Comparison of ENCODE assay signal across 21 cellular contexts in genomic region chr3:32404714-32405113, GRCh38. TPM values are rescaled to one million over a fixed set of nuclear protein-coding genes. Genes with fewer than 3 reads are reported as not detected.
DNase-seq lines count a peak whose midpoint lies in the region; ATAC-seq and TF ChIP-seq lines count a peak whose summit lies in the region.
"Had no signal": no experiment of that assay in that cellular context is flagged by ENCODE, and none has a peak within 500 bp of the region (broad histone marks: within the 10 kb centered on the region; RNA-seq: fewer than 3 reads in every experiment).

No MANE protein-coding gene starts in this region.

- H3K27ac Mint-ChIP-seq in activated CD4-positive, alpha-beta T cell treated with anti-CD3 and anti-CD28 coated beads for 36 hours = peak overlapping the region; percentile 55
- peak overlapping the region; percentile 65 to 91 (median 72) for H3K27ac Mint-ChIP-seq in CD4-positive, CD25-positive, alpha-beta regulatory T cell
- H3K27ac Mint-ChIP-seq in T-cell (peak overlapping the region; percentile 46 to 76), glutamatergic neuron (ENCODE audit: unreplicated experiment) (peak overlapping the region; percentile 100)

- POLR2A ChIA-PET in activated CD4-positive, alpha-beta T cell treated with anti-CD3 and anti-CD28 coated beads for 36 hours (lab: Charles Lee) = no interaction called here
- POLR2A ChIA-PET in T-cell (lab: Charles Lee) = no interaction called here

- peaks cover 17% of the 10 kb centered on the region for H3K36me3 ChIP-seq in CD4-positive, CD25-positive, alpha-beta regulatory T cell (ENCODE audit: control insufficient read depth, insufficient read depth, low read length)
- H3K36me3 ChIP-seq: thyroid gland, WERI-Rb-1 had no signal

- no peaks in the 10 kb centered on the region for H3K9me3 ChIP-seq in CD4-positive, CD25-positive, alpha-beta regulatory T cell (ENCODE audit: control insufficient read depth in 2 of 2, low read length in 2 of 2)
- H3K9me3 ChIP-seq: Caco-2, thyroid gland had no signal

- no peaks in the 10 kb centered on the region for H3K9me3 Mint-ChIP-seq in activated CD4-positive, alpha-beta T cell treated with anti-CD3 and anti-CD28 coated beads for 36 hours (ENCODE audit: low read depth)
- H3K9me3 Mint-ChIP-seq in CD4-positive, CD25-positive, alpha-beta regulatory T cell = no peaks in the 10 kb centered on the region
- H3K9me3 Mint-ChIP-seq in T-cell (no peaks in the 10 kb centered on the region), glutamatergic neuron (ENCODE audit: unreplicated experiment) (peaks cover 10% of the 10 kb centered on the region)

- peaks cover 43% of the 10 kb centered on the region for H3K4me1 ChIP-seq in CD4-positive, CD25-positive, alpha-beta regulatory T cell (ENCODE audit: control insufficient read depth, insufficient read depth, low read length, poor library complexity, severe bottlenecking)

- no peak overlapping the region for H3K4me3 Mint-ChIP-seq in activated CD4-positive, alpha-beta T cell treated with anti-CD3 and anti-CD28 coated beads for 36 hours
- peak overlapping the region; percentile 18 to 41 (median 32) for H3K4me3 Mint-ChIP-seq in CD4-positive, CD25-positive, alpha-beta regulatory T cell
- H3K4me3 Mint-ChIP-seq in T-cell = peak overlapping the region in 1 of 3 donors; percentile 3
- no peak overlapping the region for H3K4me3 Mint-ChIP-seq in glutamatergic neuron (ENCODE audit: unreplicated experiment)

- CTCF ChIA-PET in activated CD4-positive, alpha-beta T cell treated with anti-CD3 and anti-CD28 coated beads for 36 hours (lab: Charles Lee) = interaction anchor here (0.6 to 1.2 kb wide), 3 partner anchors 9 to 64 kb away, joined by 3 to 4 read pairs (median 4); no protein-coding TSS in a partner anchor
- CTCF ChIA-PET in T-cell (lab: Charles Lee) = no interaction called here

- no peak for TF ChIP-seq CTCF in glutamatergic neuron (IDR thresholded peaks at IDR 0.05; ENCODE audit: partially characterized antibody, unreplicated experiment)

- intact Hi-C loops in activated CD4-positive, alpha-beta T cell treated with anti-CD3 and anti-CD28 coated beads for 36 hours (cut with DNase I, micrococcal nuclease) = no loop called here

- ATAC-seq in activated CD4-positive, alpha-beta T cell treated with anti-CD3 and anti-CD28 coated beads for 36 hours = no peak
- ATAC-seq in CD4-positive, CD25-positive, alpha-beta regulatory T cell (ENCODE audit: low read depth in 2 of 2) = no peak
- ATAC-seq in T-cell (replicated peaks in 1 of 4) (no peak), HG03108 (IDR thresholded peaks at IDR 0.05; ENCODE audit: unreplicated experiment) (no peak), SK-N-SH treated with all-trans-retinoic acid at 6 μM for 48 hours (no peak)

- H3K4me3 ChIP-seq in CD4-positive, CD25-positive, alpha-beta regulatory T cell (ENCODE audit: low read depth, low read length) = no peak overlapping the region
- H3K4me3 ChIP-seq: GM23248, thyroid gland had no signal

- H3K27ac ChIP-seq in CD4-positive, CD25-positive, alpha-beta regulatory T cell (ENCODE audit: insufficient read depth, low read length, poor library complexity, severe bottlenecking) = no peak overlapping the region
- H3K27ac ChIP-seq: 22Rv1, GM23248, WERI-Rb-1 had no signal

- H3K36me3 Mint-ChIP-seq in activated CD4-positive, alpha-beta T cell treated with anti-CD3 and anti-CD28 coated beads for 36 hours (ENCODE audit: low read depth) = peaks cover 23% of the 10 kb centered on the region
- peaks cover 35% of the 10 kb centered on the region for H3K36me3 Mint-ChIP-seq in CD4-positive, CD25-positive, alpha-beta regulatory T cell
- H3K36me3 Mint-ChIP-seq in T-cell (peaks cover 34% of the 10 kb centered on the region), glutamatergic neuron (ENCODE audit: unreplicated experiment) (no peaks in the 10 kb centered on the region)

- no peak for DNase-seq in activated CD4-positive, alpha-beta T cell treated with anti-CD3 and anti-CD28 coated beads for 36 hours
- DNase-seq in activated CD4-positive, alpha-beta T cell treated with anti-CD3 and anti-CD28 coated beads, Interleukin-2, amount 50 U/mL, for 4 hours = no peak
- DNase-seq in CD4-positive, CD25-positive, alpha-beta regulatory T cell = no peak
- DNase-seq in T-cell (no peak), glutamatergic neuron (no peak), NCI-H748 treated with DMSO at 0.1 percent for 48 hours (lab: John Stamatoyannopoulos, UW) (no peak)
- DNase-seq: activated effector memory CD4-positive, alpha-beta T cell treated with Interleukin-2 at 50 U/mL for 16 hours; Caco-2; GM23248; NCI-H1092 treated with DMSO at 0.1 percent for 48 hours; NCI-H2081 treated with DMSO at 0.1 percent for 48 hours; NCI-H446 treated with DMSO at 0.1 percent for 48 hours; retina; RPMI8226; stimulated activated CD4-positive, alpha-beta T cell treated with anti-CD3 and anti-CD28 coated beads, Interleukin-2, amount 100 ng/mL, for 48 hours; stimulated activated naive CD4-positive, alpha-beta T cell treated with Interleukin-2 at 50 U/mL for 16 hours; thyroid gland; WERI-Rb-1 had no signal

- peaks cover 71% of the 10 kb centered on the region for H3K4me1 Mint-ChIP-seq in activated CD4-positive, alpha-beta T cell treated with anti-CD3 and anti-CD28 coated beads for 36 hours
- H3K4me1 Mint-ChIP-seq in CD4-positive, CD25-positive, alpha-beta regulatory T cell = peaks cover 39 to 86% (median 66%) of the 10 kb centered on the region in 4 donors
- H3K4me1 Mint-ChIP-seq in T-cell (peaks cover 81 to 85% (median 82%) of the 10 kb centered on the region in 3 donors), glutamatergic neuron (ENCODE audit: low read depth, unreplicated experiment) (peaks cover 43% of the 10 kb centered on the region)

- no peaks in the 10 kb centered on the region for H3K27me3 Mint-ChIP-seq in activated CD4-positive, alpha-beta T cell treated with anti-CD3 and anti-CD28 coated beads for 36 hours
- no peaks in the 10 kb centered on the region for H3K27me3 Mint-ChIP-seq in CD4-positive, CD25-positive, alpha-beta regulatory T cell
- H3K27me3 Mint-ChIP-seq in T-cell (no peaks in the 10 kb centered on the region), glutamatergic neuron (ENCODE audit: unreplicated experiment) (peaks cover 12% of the 10 kb centered on the region)

- H3K27me3 ChIP-seq in CD4-positive, CD25-positive, alpha-beta regulatory T cell (ENCODE audit: control insufficient read depth, insufficient read depth, low read length) = no peaks in the 10 kb centered on the region
- H3K27me3 ChIP-seq: thyroid gland had no signal

TF ChIP-seq in SK-N-SH treated with all-trans-retinoic acid at 6 μM for 48 hours, 23 proteins besides CTCF, POLR2A, EP300 and RAD21 (continues in another document):
- TF ChIP-seq ESRRG (CRISPR knock-in tag; IDR thresholded peaks at IDR 0.05) (no peak), ZNF565 (CRISPR knock-in tag; conservative IDR thresholded peaks at IDR 0.05; ENCODE audit: low read depth) (no peak), ZFP30 (CRISPR knock-in tag; IDR thresholded peaks at IDR 0.05) (no peak), TCF4 (CRISPR knock-in tag; IDR thresholded peaks at IDR 0.05; ENCODE audit: borderline replicate concordance) (no peak), CREB5 (CRISPR knock-in tag; IDR thresholded peaks at IDR 0.05; ENCODE audit: low read depth) (no peak), OSR1 (CRISPR knock-in tag; IDR thresholded peaks at IDR 0.05) (no peak), ZC3H10 (CRISPR knock-in tag; IDR thresholded peaks at IDR 0.05) (no peak), ZNF8 (CRISPR knock-in tag; IDR thresholded peaks at IDR 0.05) (no peak), ISL1 (CRISPR knock-in tag; IDR thresholded peaks at IDR 0.05) (no peak)
- TF ChIP-seq, protein P1, sequence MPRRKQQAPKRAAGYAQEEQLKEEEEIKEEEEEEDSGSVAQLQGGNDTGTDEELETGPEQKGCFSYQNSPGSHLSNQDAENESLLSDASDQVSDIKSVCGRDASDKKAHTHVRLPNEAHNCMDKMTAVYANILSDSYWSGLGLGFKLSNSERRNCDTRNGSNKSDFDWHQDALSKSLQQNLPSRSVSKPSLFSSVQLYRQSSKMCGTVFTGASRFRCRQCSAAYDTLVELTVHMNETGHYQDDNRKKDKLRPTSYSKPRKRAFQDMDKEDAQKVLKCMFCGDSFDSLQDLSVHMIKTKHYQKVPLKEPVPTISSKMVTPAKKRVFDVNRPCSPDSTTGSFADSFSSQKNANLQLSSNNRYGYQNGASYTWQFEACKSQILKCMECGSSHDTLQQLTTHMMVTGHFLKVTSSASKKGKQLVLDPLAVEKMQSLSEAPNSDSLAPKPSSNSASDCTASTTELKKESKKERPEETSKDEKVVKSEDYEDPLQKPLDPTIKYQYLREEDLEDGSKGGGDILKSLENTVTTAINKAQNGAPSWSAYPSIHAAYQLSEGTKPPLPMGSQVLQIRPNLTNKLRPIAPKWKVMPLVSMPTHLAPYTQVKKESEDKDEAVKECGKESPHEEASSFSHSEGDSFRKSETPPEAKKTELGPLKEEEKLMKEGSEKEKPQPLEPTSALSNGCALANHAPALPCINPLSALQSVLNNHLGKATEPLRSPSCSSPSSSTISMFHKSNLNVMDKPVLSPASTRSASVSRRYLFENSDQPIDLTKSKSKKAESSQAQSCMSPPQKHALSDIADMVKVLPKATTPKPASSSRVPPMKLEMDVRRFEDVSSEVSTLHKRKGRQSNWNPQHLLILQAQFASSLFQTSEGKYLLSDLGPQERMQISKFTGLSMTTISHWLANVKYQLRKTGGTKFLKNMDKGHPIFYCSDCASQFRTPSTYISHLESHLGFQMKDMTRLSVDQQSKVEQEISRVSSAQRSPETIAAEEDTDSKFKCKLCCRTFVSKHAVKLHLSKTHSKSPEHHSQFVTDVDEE (CRISPR knock-in tag; IDR thresholded peaks at IDR 0.05) = no peak

RNA-seq across cellular contexts. Expression of gene CMTM7, which starts 13.1 kb away (rescaled TPM):
- 10 to 100 TPM; 41.1 to 67.0 TPM for total RNA-seq in activated CD4-positive, alpha-beta T cell treated with anti-CD3 and anti-CD28 coated beads for 36 hours
- 77.3 TPM for total RNA-seq in CD4-positive, CD25-positive, alpha-beta regulatory T cell
- 100 to 1,000 TPM; 141 to 231 (median 171) TPM for polyA plus RNA-seq in CD4-positive, CD25-positive, alpha-beta regulatory T cell
- total RNA-seq in T-cell (10 to 100 TPM; 40.7 to 56.7 (median 47.8) TPM), glutamatergic neuron (ENCODE audit: unreplicated experiment) (95.5 TPM)

Comparison
In these comparisons a context has a peak if more than half of its experiments do, and no peak if none do; other contexts are left out.
1. H3K4me3 Mint-ChIP-seq: peak in CD4-positive, CD25-positive, alpha-beta regulatory T cell (4 of 4); none in activated CD4-positive, alpha-beta T cell treated with anti-CD3 and anti-CD28 coated beads for 36 hours (single experiment) and glutamatergic neuron (single experiment).
2. Peak in every context shown above with its lines, with median percentiles within 50 percentile points of each other: H3K27ac Mint-ChIP-seq.